In genomic region chr9:110371411-110372013, GRCh38 we compare ENCODE assay signal across 25 cellular contexts. TPM values are rescaled to one million over a fixed set of nuclear protein-coding genes. Genes with fewer than 3 reads are reported as not detected.
"Had no signal": no experiment of that assay in that cellular context is flagged by ENCODE, and none has a peak within 500 bp of the region (broad histone marks: within the 10 kb centered on the region; RNA-seq: fewer than 3 reads in every experiment).

No MANE protein-coding gene starts in this region.

- DNase-seq: activated CD4-positive, alpha-beta T cell treated with anti-CD3 and anti-CD28 coated beads, Interleukin-2, amount 10 ng/mL, durations not matched to agents 24 days and 14 days; activated CD8-positive, alpha-beta T cell treated with anti-CD3 and anti-CD28 coated beads for 36 hours; activated naive CD4-positive, alpha-beta T cell treated with Interleukin-2 at 50 U/mL for 16 hours; activated naive CD8-positive, alpha-beta T cell treated with anti-CD3 and anti-CD28 coated beads, Interleukin-2, amount 10 ng/mL, durations not matched to agents 7 days and 5 days; activated T-cell treated with anti-CD3 and anti-CD28 coated beads, Interleukin-2, amount 50 U/mL, for 24 hours; amygdala; central memory CD4-positive, alpha-beta T cell; dorsolateral prefrontal cortex; heart right ventricle; immature natural killer cell; natural killer cell; pancreas; spleen; stimulated activated CD4-positive, alpha-beta T cell treated with anti-CD3 and anti-CD28 coated beads, Interleukin-4, amount 100 ng/mL, for 4 hours; SW 1271; testis; upper lobe of left lung had no signal

- H3K27ac ChIP-seq: heart right ventricle, neutrophil, pancreas, spleen, testis, upper lobe of left lung had no signal

- H3K4me1 ChIP-seq: heart right ventricle, pancreas, spleen, testis, upper lobe of left lung had no signal

- ATAC-seq: activated CD8-positive, alpha-beta T cell treated with anti-CD3 and anti-CD28 coated beads for 36 hours; heart right ventricle; natural killer cell; pancreas; stimulated activated memory B cell treated with anti-CD40 and anti-IgM and Interleukin-4, amounts not matched to agents 10 μg/mL and 1 μg/mL and 100 μg/mL, for 72 hours had no signal

- H3K4me1 Mint-ChIP-seq: activated CD4-positive, alpha-beta T cell treated with anti-CD3 and anti-CD28 coated beads, Interleukin-2, amount 10 ng/mL, durations not matched to agents 24 days and 14 days; activated naive CD8-positive, alpha-beta T cell treated with anti-CD3 and anti-CD28 coated beads, Interleukin-2, amount 10 ng/mL, durations not matched to agents 7 days and 5 days; brain; immature natural killer cell; natural killer cell; stimulated activated memory B cell treated with anti-CD40 and anti-IgM and Interleukin-4, amounts not matched to agents 10 μg/mL and 1 μg/mL and 100 μg/mL, for 72 hours had no signal

- H3K36me3 ChIP-seq: neutrophil, pancreas, spleen, upper lobe of left lung had no signal

- H3K4me3 Mint-ChIP-seq: activated CD4-positive, alpha-beta T cell treated with anti-CD3 and anti-CD28 coated beads, Interleukin-2, amount 10 ng/mL, durations not matched to agents 24 days and 14 days; activated CD8-positive, alpha-beta T cell treated with anti-CD3 and anti-CD28 coated beads for 36 hours; activated naive CD8-positive, alpha-beta T cell treated with anti-CD3 and anti-CD28 coated beads, Interleukin-2, amount 10 ng/mL, durations not matched to agents 7 days and 5 days; activated T-cell treated with anti-CD3 and anti-CD28 coated beads, Interleukin-2, amount 50 U/mL, for 24 hours; brain; immature natural killer cell; natural killer cell; stimulated activated memory B cell treated with anti-CD40 and anti-IgM and Interleukin-4, amounts not matched to agents 10 μg/mL and 1 μg/mL and 100 μg/mL, for 72 hours had no signal

- H3K36me3 Mint-ChIP-seq: activated naive CD8-positive, alpha-beta T cell treated with anti-CD3 and anti-CD28 coated beads, Interleukin-2, amount 10 ng/mL, durations not matched to agents 7 days and 5 days; brain; immature natural killer cell; natural killer cell; stimulated activated memory B cell treated with anti-CD40 and anti-IgM and Interleukin-4, amounts not matched to agents 10 μg/mL and 1 μg/mL and 100 μg/mL, for 72 hours had no signal

- H3K9me3 Mint-ChIP-seq: activated CD4-positive, alpha-beta T cell treated with anti-CD3 and anti-CD28 coated beads, Interleukin-2, amount 10 ng/mL, durations not matched to agents 24 days and 14 days; activated CD8-positive, alpha-beta T cell treated with anti-CD3 and anti-CD28 coated beads for 36 hours; activated naive CD8-positive, alpha-beta T cell treated with anti-CD3 and anti-CD28 coated beads, Interleukin-2, amount 10 ng/mL, durations not matched to agents 7 days and 5 days; activated T-cell treated with anti-CD3 and anti-CD28 coated beads, Interleukin-2, amount 50 U/mL, for 24 hours; activated T-helper 2 cell treated with anti-CD3 and anti-CD28 coated beads, Interferon-gamma antibody, Interleukin-2, Interleukin-4, amounts not matched to agents 10 μg/mL and 5 μg/mL and 100 μg/mL, durations not matched to agents 14 hours and 24 hours and 36 hours; brain; immature natural killer cell; natural killer cell; stimulated activated memory B cell treated with anti-CD40 and anti-IgM and Interleukin-4, amounts not matched to agents 10 μg/mL and 1 μg/mL and 100 μg/mL, for 72 hours had no signal

- H3K4me3 ChIP-seq: dorsolateral prefrontal cortex, heart right ventricle, pancreas, spleen, testis, upper lobe of left lung had no signal

- H3K27ac Mint-ChIP-seq: activated CD4-positive, alpha-beta T cell treated with anti-CD3 and anti-CD28 coated beads, Interleukin-2, amount 10 ng/mL, durations not matched to agents 24 days and 14 days; activated CD8-positive, alpha-beta T cell treated with anti-CD3 and anti-CD28 coated beads for 36 hours; activated naive CD8-positive, alpha-beta T cell treated with anti-CD3 and anti-CD28 coated beads, Interleukin-2, amount 10 ng/mL, durations not matched to agents 7 days and 5 days; activated T-cell treated with anti-CD3 and anti-CD28 coated beads, Interleukin-2, amount 50 U/mL, for 24 hours; activated T-helper 2 cell treated with anti-CD3 and anti-CD28 coated beads, Interferon-gamma antibody, Interleukin-2, Interleukin-4, amounts not matched to agents 10 μg/mL and 5 μg/mL and 100 μg/mL, durations not matched to agents 14 hours and 24 hours and 36 hours; brain; immature natural killer cell; natural killer cell; stimulated activated memory B cell treated with anti-CD40 and anti-IgM and Interleukin-4, amounts not matched to agents 10 μg/mL and 1 μg/mL and 100 μg/mL, for 72 hours had no signal

- H3K27me3 ChIP-seq: dorsolateral prefrontal cortex, pancreas, testis, upper lobe of left lung had no signal

- H3K27me3 Mint-ChIP-seq: activated CD4-positive, alpha-beta T cell treated with anti-CD3 and anti-CD28 coated beads, Interleukin-2, amount 10 ng/mL, durations not matched to agents 24 days and 14 days; activated CD8-positive, alpha-beta T cell treated with anti-CD3 and anti-CD28 coated beads for 36 hours; activated naive CD8-positive, alpha-beta T cell treated with anti-CD3 and anti-CD28 coated beads, Interleukin-2, amount 10 ng/mL, durations not matched to agents 7 days and 5 days; activated T-cell treated with anti-CD3 and anti-CD28 coated beads, Interleukin-2, amount 50 U/mL, for 24 hours; stimulated activated memory B cell treated with anti-CD40 and anti-IgM and Interleukin-4, amounts not matched to agents 10 μg/mL and 1 μg/mL and 100 μg/mL, for 72 hours had no signal

- H3K9me3 ChIP-seq: heart right ventricle, neutrophil, pancreas, spleen, testis, upper lobe of left lung had no signal

RNA-seq across cellular contexts. Expression of gene TXNDC8, which starts 33.8 kb away (rescaled TPM):
- total RNA-seq: activated CD4-positive, alpha-beta T cell treated with anti-CD3 and anti-CD28 coated beads, Interleukin-2, amount 10 ng/mL, durations not matched to agents 24 days and 14 days; activated CD8-positive, alpha-beta T cell treated with anti-CD3 and anti-CD28 coated beads for 36 hours; activated naive CD8-positive, alpha-beta T cell treated with anti-CD3 and anti-CD28 coated beads, Interleukin-2, amount 10 ng/mL, durations not matched to agents 7 days and 5 days; activated T-helper 2 cell treated with anti-CD3 and anti-CD28 coated beads, Interferon-gamma antibody, Interleukin-2, Interleukin-4, amounts not matched to agents 10 μg/mL and 5 μg/mL and 100 μg/mL, durations not matched to agents 14 hours and 24 hours and 36 hours; frontal cortex; heart right ventricle; lower leg skin; mesenteric fat pad; natural killer cell; pancreas; spleen; T-helper 2 cell treated with Interferon-gamma antibody and Interleukin-4, amounts not matched to agents 100 ng/mL and 5 ng/mL, for 36 hours; upper lobe of left lung had no signal
- polyA plus RNA-seq: heart right ventricle, immature natural killer cell, pancreas, spleen had no signal
